Comparison of ENCODE assay signal across 10 cellular contexts in genomic region chr14:70289138-70289537, GRCh38.
A peak's percentile ranks its signal among the peaks of the same experiment; 100 is the strongest.
DNase-seq lines count a peak whose midpoint lies in the region; ATAC-seq lines count a peak whose summit lies in the region.
"Had no signal": no experiment of that assay in that cellular context is flagged by ENCODE, and none has a peak within 500 bp of the region (broad histone marks: within the 10 kb centered on the region; RNA-seq: fewer than 3 reads in every experiment).

No MANE protein-coding gene starts in this region.

- H3K27me3 Mint-ChIP-seq in naive thymus-derived CD8-positive, alpha-beta T cell = peaks cover 2 to 27% (median 8%) of the 10 kb centered on the region in 5 donors

- no peaks in the 10 kb centered on the region for H3K36me3 Mint-ChIP-seq in naive thymus-derived CD8-positive, alpha-beta T cell

- H3K4me1 Mint-ChIP-seq in naive thymus-derived CD8-positive, alpha-beta T cell = peaks cover 0 to 5% (median 2%) of the 10 kb centered on the region in 4 donors

- H3K4me3 Mint-ChIP-seq in naive thymus-derived CD8-positive, alpha-beta T cell = peak overlapping the region; percentile 19 to 76 (median 58)

- no peaks in the 10 kb centered on the region for H3K9me3 Mint-ChIP-seq in naive thymus-derived CD8-positive, alpha-beta T cell

- DNase-seq in CD1c-positive myeloid dendritic cell (ENCODE audit: extremely low spot score) = peak; percentile 32
- DNase-seq in HT1080 (ENCODE audit: low read depth) = peak; percentile 25
- peak; percentile 6 for DNase-seq in activated CD4-positive, alpha-beta T cell treated with anti-CD3 and anti-CD28 coated beads, Interleukin-2, amount 50 U/mL, for 1 hour
- peak in 6 of 10 donors; percentile 2 to 26 (median 14) for DNase-seq in naive thymus-derived CD8-positive, alpha-beta T cell
- no peak for DNase-seq in putamen (ENCODE audit: low spot score)
- DNase-seq in mesenteric fat pad (ENCODE audit: low spot score) = no peak
- DNase-seq: hippocampal formation, NCI-H2029 had no signal

- H3K27ac Mint-ChIP-seq in naive thymus-derived CD8-positive, alpha-beta T cell = no peak overlapping the region

- POLR2A ChIA-PET in naive thymus-derived CD8-positive, alpha-beta T cell (lab: Charles Lee) = interaction anchor here (1.8 kb wide), 1 partner anchor 70 kb away, joined by 7 read pairs; the partner anchor contains the start of gene COX16

- peak in 1 of 2 donors; percentile 53 for ATAC-seq in naive thymus-derived CD8-positive, alpha-beta T cell
- no peak for ATAC-seq in HG03520 (IDR thresholded peaks at IDR 0.05; ENCODE audit: unreplicated experiment)
- no peak for ATAC-seq in HG03097 (IDR thresholded peaks at IDR 0.05; ENCODE audit: low FRiP score, unreplicated experiment)

Comparison
In these comparisons a context has a peak if more than half of its experiments do, and no peak if none do; other contexts are left out.
1. DNase-seq: peak in CD1c-positive myeloid dendritic cell (single experiment), HT1080 (single experiment), activated CD4-positive, alpha-beta T cell treated with anti-CD3 and anti-CD28 coated beads, Interleukin-2, amount 50 U/mL, for 1 hour (single experiment) and naive thymus-derived CD8-positive, alpha-beta T cell (6 of 10); none in putamen (single experiment) and mesenteric fat pad (single experiment).